Comparison of ENCODE assay signal across 11 cellular contexts in genomic region chr7:106050002-106050742, GRCh38.
DNase-seq lines count a peak whose midpoint lies in the region; ATAC-seq, FAIRE-seq and TF ChIP-seq lines count a peak whose summit lies in the region.
"Had no signal": no experiment of that assay in that cellular context is flagged by ENCODE, and none has a peak within 500 bp of the region (broad histone marks: within the 10 kb centered on the region; RNA-seq: fewer than 3 reads in every experiment).

No MANE protein-coding gene starts in this region.

- H3K4me3 ChIP-seq in brain microvascular endothelial cell (ENCODE audit: low read depth, low read length), result no peak overlapping the region

- peaks cover 14% of the 10 kb centered on the region for H3K27me3 ChIP-seq in brain microvascular endothelial cell (replicated peaks)

- peak; percentile 51 for TF ChIP-seq CTCF in brain microvascular endothelial cell (IDR thresholded peaks at IDR 0.05; ENCODE audit: low read depth, low read length, missing control alignments)

- peak; percentile 72 for DNase-seq in AG08395 (ENCODE audit: low spot score)
- peak; percentile 36 for DNase-seq in HT-29 (ENCODE audit: low spot score)
- peak; percentile 6 for DNase-seq in brain microvascular endothelial cell
- peak; percentile 19 for DNase-seq in midbrain (lab: John Stamatoyannopoulos, UW)
- no peak for DNase-seq in frontal cortex (ENCODE audit: low spot score in 2 of 2)
- no peak for DNase-seq in activated gamma-delta T cell (lab: John Stamatoyannopoulos, UW)
- DNase-seq in NCI-H345 (lab: John Stamatoyannopoulos, UW), result no peak
- DNase-seq: hippocampal formation, NCI-H510A treated with DMSO at 0.1 percent for 48 hours had no signal

- in situ Hi-C loops in brain microvascular endothelial cell (cut with HindIII; ENCODE audit: low pct_ligation_motif_present, low sequenced_read_pairs), result loop anchor here (25.0 kb wide), 1 partner anchor 112 kb away; no protein-coding TSS in a partner anchor

- no peak for ATAC-seq in HG03196 (IDR thresholded peaks at IDR 0.05; ENCODE audit: unreplicated experiment)

- no peaks in the 10 kb centered on the region for H3K36me3 ChIP-seq in brain microvascular endothelial cell (replicated peaks)

- H3K27ac ChIP-seq in brain microvascular endothelial cell, result no peak overlapping the region

- no peak for FAIRE-seq in frontal cortex (lab: Jason Lieb, UNC)
- FAIRE-seq: D721Med had no signal

Comparison
In these comparisons a context has a peak if more than half of its experiments do, and no peak if none do; other contexts are left out.
1. DNase-seq: peak in AG08395 (single experiment), HT-29 (single experiment), brain microvascular endothelial cell (single experiment) and midbrain (single experiment); none in frontal cortex (0 of 2), activated gamma-delta T cell (single experiment) and NCI-H345 (single experiment).